In the genomic region with DNA sequence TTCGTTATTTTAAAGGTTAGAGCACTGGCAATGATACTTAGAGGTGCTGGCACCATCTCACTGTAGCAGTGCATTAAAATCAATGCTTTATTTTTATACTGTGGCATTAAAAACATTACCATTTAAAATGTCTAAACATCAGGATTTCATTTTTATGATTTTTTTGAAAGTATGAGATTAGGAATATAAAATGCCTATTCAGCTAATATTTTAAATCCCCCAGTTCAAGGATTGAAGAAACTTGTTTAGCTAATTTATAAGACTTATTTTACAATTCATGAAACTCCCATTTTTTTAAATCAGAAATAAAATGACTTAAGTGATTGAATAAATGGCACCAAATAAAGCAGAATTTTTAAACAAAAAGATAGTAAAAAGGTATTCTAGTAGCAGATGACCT, we compare ENCODE assay signal across 17 cellular contexts.
DNase-seq lines count a peak whose midpoint lies in the region; ATAC-seq, FAIRE-seq and TF ChIP-seq lines count a peak whose summit lies in the region.
"Had no signal": no experiment of that assay in that cellular context is flagged by ENCODE, and none has a peak within 500 bp of the region (broad histone marks: within the 10 kb centered on the region; RNA-seq: fewer than 3 reads in every experiment).

No MANE protein-coding gene starts in this region.

- H4K20me1 ChIP-seq in K562 (replicated peaks; ENCODE audit: control insufficient read depth, insufficient read depth, low read length) (no peaks in the 10 kb centered on the region), H9 (ENCODE audit: control insufficient read depth, insufficient read depth, insufficient read length) (no peaks in the 10 kb centered on the region)

- no peaks in the 10 kb centered on the region for H3K79me1 ChIP-seq in H9 (ENCODE audit: insufficient read depth, low read depth, low read length, poor library complexity, severe bottlenecking)

- H3K27ac ChIP-seq in A549 (peak overlapping the region in 1 of 2 experiments; percentile 62; a peak in 2 of 6 replicates), K562 (ENCODE audit: extremely low read depth, low read depth, low read length) (no peak overlapping the region), tibial artery (peak overlapping the region; percentile 22 to 56), H9 (ENCODE audit: insufficient read length, low read depth, low read length) (no peak overlapping the region)
- H3K27ac ChIP-seq: C4-2B, HL-60 had no signal

- no peak for DNase-seq in A549 (ENCODE audit: low read depth in 1 of 2, low spot score in 1 of 2)
- no peak for DNase-seq in K562 (ENCODE audit: extremely low read depth in 1 of 4, low spot score in 3 of 4)
- no peak for DNase-seq in tibial artery
- no peak for DNase-seq in H9
- no peak for DNase-seq in DMS114 treated with DMSO at 0.1 percent for 48 hours (lab: John Stamatoyannopoulos, UW; ENCODE audit: unreplicated experiment)
- DNase-seq: BE2C; CD4-positive, alpha-beta memory T cell; DMS153; DND-41; GF-D8; HCEC 1CT; HFFc6 had no signal

- no peak for TF ChIP-seq EP300 in A549 (IDR thresholded peaks at IDR 0.05)
- TF ChIP-seq EP300 in K562 (IDR thresholded peaks at IDR 0.05; ENCODE audit: low read length) = no peak

- H3K79me2 ChIP-seq in K562 (ENCODE audit: control insufficient read depth, insufficient read depth, low read length) (no peaks in the 10 kb centered on the region), H9 (ENCODE audit: insufficient read depth, low read length) (no peaks in the 10 kb centered on the region)

- no peak overlapping the region for H4K91ac ChIP-seq in H9 (ENCODE audit: insufficient read length, low read depth, low read length)

- POLR2A ChIA-PET in A549 (lab: Yijun Ruan, JAX) (no interaction called here), K562 (lab: Yijun Ruan, JAX) (no interaction called here)

- H3K4me1 Mint-ChIP-seq in H9 = no peaks in the 10 kb centered on the region
- H3K4me1 Mint-ChIP-seq: CD4-positive, alpha-beta memory T cell had no signal

- intact Hi-C loops in K562 (cut with micrococcal nuclease) (no loop called here), tibial artery (cut with DNase I; ENCODE audit: low total_unique reads) (no loop called here)

- TF ChIP-seq POLR2A in A549 (IDR thresholded peaks at IDR 0.05; ENCODE audit: low read length) (no peak), K562 (conservative IDR thresholded peaks at IDR 0.05) (no peak)

- H3K36me3 ChIP-seq in K562 (ENCODE audit: control insufficient read depth, insufficient read depth, low read length) (no peaks in the 10 kb centered on the region), tibial artery (no peaks in the 10 kb centered on the region)
- H3K36me3 ChIP-seq: BE2C had no signal

- FAIRE-seq in A549 (lab: Jason Lieb, UNC) (peak; percentile 18), K562 (lab: Jason Lieb, UNC) (no peak), islet of Langerhans (lab: Jason Lieb, UNC) (peak; percentile 88)
- FAIRE-seq: H1 had no signal

- H3K9me1 ChIP-seq in K562 (ENCODE audit: control insufficient read depth, insufficient read depth, low read length) = no peaks in the 10 kb centered on the region

- BruUV-seq in K562 (replicated peaks; lab: Mats Ljungman, UMichigan) = no TSS peak

- H3K56ac ChIP-seq in H9 (ENCODE audit: insufficient read length, low read depth, low read length) = no peak overlapping the region

- no peak overlapping the region for H4K8ac ChIP-seq in H9 (replicated peaks; ENCODE audit: insufficient read length, low read depth, low read length)

- no peaks in the 10 kb centered on the region; the same call in 1 of the 2 replicates for H3K27me3 Mint-ChIP-seq in H9 (ENCODE audit: low read depth)

- TF ChIP-seq RAD21 in A549 (conservative IDR thresholded peaks at IDR 0.05 in 1 of 2, IDR thresholded peaks at IDR 0.05 in 1 of 2) (no peak), K562 (CRISPR knock-in tag; conservative IDR thresholded peaks at IDR 0.05 in 1 of 2, IDR thresholded peaks at IDR 0.05 in 1 of 2) (no peak)

- H3K4me1 ChIP-seq in A549 (peaks cover 99% of the 10 kb centered on the region), K562 (replicated peaks in 1 of 2; ENCODE audit: control insufficient read depth in 2 of 2, insufficient read depth in 2 of 2, low read length in 2 of 2) (no peaks in the 10 kb centered on the region), tibial artery (peaks cover 0 to 60% (median 12%) of the 10 kb centered on the region in 4 donors), H9 (ENCODE audit: insufficient read depth, low read length) (no peaks in the 10 kb centered on the region)

- peak overlapping the region; percentile 12; the same call in 1 of the 3 replicates for H3K4me2 ChIP-seq in A549
- no peak overlapping the region for H3K4me2 ChIP-seq in K562 (ENCODE audit: insufficient read depth, low read length)
- no peak overlapping the region for H3K4me2 ChIP-seq in H9 (ENCODE audit: insufficient read depth, insufficient read length, low read length)

- no peak overlapping the region for H3K23ac ChIP-seq in H9 (ENCODE audit: insufficient read length, low read depth, low read length)

- H3K9me3 ChIP-seq in A549 (no peaks in the 10 kb centered on the region), K562 (replicated peaks; ENCODE audit: control insufficient read depth, insufficient read depth, low read depth, low read length) (no peaks in the 10 kb centered on the region), tibial artery (no peaks in the 10 kb centered on the region), H9 (ENCODE audit: control insufficient read depth, low read depth, low read length) (no peaks in the 10 kb centered on the region)
- H3K9me3 ChIP-seq: BE2C had no signal

- no peaks in the 10 kb centered on the region for H3K9me3 Mint-ChIP-seq in H9
- H3K9me3 Mint-ChIP-seq: CD4-positive, alpha-beta memory T cell; HFFc6 had no signal

- H3K18ac ChIP-seq in H9 (ENCODE audit: insufficient read length, low read depth, low read length) = no peak overlapping the region

- H4K5ac ChIP-seq in H9 (ENCODE audit: insufficient read length, low read depth, low read length) = no peak overlapping the region

- H2AK5ac ChIP-seq in H9 (ENCODE audit: insufficient read length, low read length) = no peak overlapping the region

- no peak overlapping the region for H3K4me3 Mint-ChIP-seq in H9
- H3K4me3 Mint-ChIP-seq: CD4-positive, alpha-beta memory T cell; HFFc6 had no signal

- TF ChIP-seq CTCF in A549 (IDR thresholded peaks at IDR 0.05) (no peak), K562 (IDR thresholded peaks at IDR 0.05 in 2 of 3, conservative IDR thresholded peaks at IDR 0.05 in 1 of 3; ENCODE audit: insufficient read depth in 2 of 3, low read depth in 1 of 3, low read length in 3 of 3) (no peak), tibial artery (IDR thresholded peaks at IDR 0.05) (no peak), H9 (conservative IDR thresholded peaks at IDR 0.05) (no peak)

- no peak overlapping the region for H2BK12ac ChIP-seq in H9 (ENCODE audit: insufficient read length, low read depth, low read length)

- no peaks in the 10 kb centered on the region for H3K36me3 Mint-ChIP-seq in H9 (ENCODE audit: insufficient read depth in 1 of 3, low read depth in 3 of 3)
- H3K36me3 Mint-ChIP-seq: CD4-positive, alpha-beta memory T cell had no signal

- CTCF ChIA-PET in A549 (lab: Yijun Ruan, JAX) = interaction anchor here (0.6 to 1.3 kb wide), 2 partner anchors 21 to 408 kb away, joined by 3 read pairs; no protein-coding TSS in a partner anchor
- CTCF ChIA-PET in K562 (lab: Yijun Ruan, JAX; ENCODE audit: low intra/inter-chr PET ratio) = no interaction called here

- WGBS in A549 (ENCODE audit: missing lambda C conversion rate) = 32% methylated on average over 1 of the region's 1 CpG
- WGBS in K562 (ENCODE audit: insufficient coverage, low coverage, missing lambda C conversion rate) = 0% methylated on average over 1 of the region's 1 CpG
- WGBS in H9 (ENCODE audit: extremely low coverage, insufficient read length, low lambda C conversion rate) = no CpG with 5 or more reads among the region's 1 CpG

- no peak overlapping the region for H3K27ac Mint-ChIP-seq in H9
- H3K27ac Mint-ChIP-seq: CD4-positive, alpha-beta memory T cell; HFFc6 had no signal

- no peak overlapping the region for H2BK5ac ChIP-seq in H9 (ENCODE audit: insufficient read length, low read length)

- H3K27me3 ChIP-seq in K562 (ENCODE audit: control insufficient read depth in 2 of 2, insufficient read depth in 2 of 2, low read length in 2 of 2) (no peaks in the 10 kb centered on the region), tibial artery (no peaks in the 10 kb centered on the region), H9 (ENCODE audit: insufficient read depth, low read length) (no peaks in the 10 kb centered on the region)
- H3K27me3 ChIP-seq: BE2C had no signal

- in situ Hi-C loops in K562 (cut with MboI) = no loop called here

- no peak overlapping the region for H2BK20ac ChIP-seq in H9 (ENCODE audit: low read depth, low read length, poor library complexity, severe bottlenecking)

- no peaks in the 10 kb centered on the region for H3K23me2 ChIP-seq in H9 (ENCODE audit: insufficient read length, low read depth, low read length, poor library complexity, severe bottlenecking)

- no peak overlapping the region for H2BK15ac ChIP-seq in H9 (ENCODE audit: low read depth, low read length)

- no peak overlapping the region for H3K9ac ChIP-seq in K562 (ENCODE audit: insufficient read depth in 1 of 2, low read depth in 2 of 2, low read length in 2 of 2)
- H3K9ac ChIP-seq in H9 (ENCODE audit: extremely low read depth, insufficient read length, low read length) = no peak overlapping the region

- H3K4me3 ChIP-seq in A549 (no peak overlapping the region), K562 (no peak overlapping the region), tibial artery (no peak overlapping the region)

- no peak overlapping the region for H3T11ph ChIP-seq in H9 (ENCODE audit: low read length)

- H2BK120ac ChIP-seq in H9 (ENCODE audit: low read depth, low read length, poor library complexity, severe bottlenecking) = no peak overlapping the region

- H3K14ac ChIP-seq in H9 (ENCODE audit: insufficient read depth, low read length) = no peak overlapping the region

- H3K4ac ChIP-seq in H9 (ENCODE audit: low read depth, low read length) = no peak overlapping the region

- ATAC-seq in A549 = no peak
- no peak for ATAC-seq in K562
- no peak for ATAC-seq in HG02678 (IDR thresholded peaks at IDR 0.05; ENCODE audit: unreplicated experiment)

- H2AFZ ChIP-seq in K562 (ENCODE audit: low read depth, low read length) (no peak overlapping the region), H9 (ENCODE audit: low read length) (no peak overlapping the region)

TF ChIP-seq in A549, 52 proteins besides CTCF, POLR2A, EP300 and RAD21:
- TF ChIP-seq FOSL2 (IDR thresholded peaks at IDR 0.05) = no peak
- TF ChIP-seq FOSL2 (CRISPR knock-in tag; IDR thresholded peaks at IDR 0.05) = no peak
- peak; percentile 89 for TF ChIP-seq MAFK (IDR thresholded peaks at IDR 0.05; ENCODE audit: partially characterized antibody)

TF ChIP-seq in K562, 482 proteins besides CTCF, POLR2A, EP300 and RAD21 (continues in another document):
- TF ChIP-seq C11orf30 (IDR thresholded peaks at IDR 0.05; ENCODE audit: low read depth) (0 out of 2 replicates have a peak, but pooled peaks have one; percentile 15), MAFF (IDR thresholded peaks at IDR 0.05; ENCODE audit: low read length) (peak; percentile 50; the same call in 1 of the 2 replicates), NFXL1 (CRISPR knock-in tag; IDR thresholded peaks at IDR 0.05) (no peak), MAFK (IDR thresholded peaks at IDR 0.05; ENCODE audit: low read length) (peak; percentile 41; the same call in 1 of the 2 replicates), ZNF316 (IDR thresholded peaks at IDR 0.05) (peak; percentile 73), STAT5B (CRISPR knock-in tag; IDR thresholded peaks at IDR 0.05) (no peak)

Comparison
In these comparisons a context has a peak if more than half of its experiments do, and no peak if none do; other contexts are left out.
1. H3K27ac ChIP-seq: peak in tibial artery (2 of 2); none in K562 (single experiment) and H9 (single experiment).
2. Of the 35 proteins assayed by ChIP-seq in both K562 and A549: peak only in K562: none; only in A549: none; in both: MAFK; in neither: 34.